ENCODE assay signal across 22 cellular contexts in the genomic region with DNA sequence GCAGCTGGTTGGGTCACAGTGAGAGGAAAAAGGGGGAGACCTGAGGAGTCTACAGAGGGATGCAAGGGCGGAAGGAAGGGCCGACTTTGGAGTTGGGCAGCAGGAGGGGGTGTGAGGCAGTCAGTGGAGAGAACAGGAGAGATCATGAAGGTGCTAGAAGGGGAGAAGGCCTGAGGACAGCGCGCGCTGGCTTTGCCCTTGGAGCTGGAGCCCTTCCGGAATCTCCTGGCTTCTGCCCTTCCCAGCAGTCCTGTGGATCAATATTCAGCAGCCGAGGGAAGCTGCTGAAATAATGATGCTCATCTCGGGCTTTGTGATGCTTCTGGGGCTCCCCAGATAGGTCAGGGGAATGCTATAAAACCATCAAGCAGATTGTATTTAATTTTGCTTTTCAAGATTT. TPM values are rescaled to one million over a fixed set of nuclear protein-coding genes. Genes with fewer than 3 reads are reported as not detected.
DNase-seq lines count a peak whose midpoint lies in the region; ATAC-seq, FAIRE-seq and TF ChIP-seq lines count a peak whose summit lies in the region.
"Had no signal": no experiment of that assay in that cellular context is flagged by ENCODE, and none has a peak within 500 bp of the region (broad histone marks: within the 10 kb centered on the region; RNA-seq: fewer than 3 reads in every experiment).

No MANE protein-coding gene starts in this region.

- no peaks in the 10 kb centered on the region for H3K27me3 Mint-ChIP-seq in central memory CD8-positive, alpha-beta T cell
- H3K27me3 Mint-ChIP-seq: IgD-negative memory B cell had no signal

- WGBS in right lobe of liver (ENCODE audit: insufficient coverage, low coverage, low lambda C conversion rate, missing lambda C conversion rate) = 69% methylated on average over 8 of the region's 8 CpGs
- 44% methylated on average over 8 of the region's 8 CpGs for WGBS in HepG2 (ENCODE audit: low lambda C conversion rate)

- H3K9me3 Mint-ChIP-seq in central memory CD8-positive, alpha-beta T cell = no peaks in the 10 kb centered on the region
- H3K9me3 Mint-ChIP-seq: IgD-negative memory B cell had no signal

- no peak overlapping the region for H2AFZ ChIP-seq in HepG2 (ENCODE audit: low read length)

- in situ Hi-C loops in HepG2 (cut with HindIII; ENCODE audit: extremely low pct_ligation_motif_present, low pct_unique_long_range_greater_than_20kb) = no loop called here

- H3K27me3 ChIP-seq in right lobe of liver (no peaks in the 10 kb centered on the region), HepG2 (ENCODE audit: control insufficient read depth in 1 of 2, insufficient read depth in 2 of 2, low read length in 2 of 2) (peaks cover 0 to 7% of the 10 kb centered on the region in 2 experiments; a peak in 3 of 5 replicates)

- no TSS peak for BruUV-seq in HepG2 (replicated peaks; lab: Mats Ljungman, UMichigan)

- DNase-seq in right lobe of liver = peak in 2 of 3 donors; percentile 79 to 81
- no peak for DNase-seq in HepG2 (ENCODE audit: low spot score)
- no peak for DNase-seq in central memory CD8-positive, alpha-beta T cell (ENCODE audit: low spot score in 2 of 2)
- peak; percentile 12 for DNase-seq in posterior vena cava (ENCODE audit: low spot score)
- DNase-seq in T1000 (lab: John Stamatoyannopoulos, UW) = no peak
- DNase-seq in substantia nigra (lab: John Stamatoyannopoulos, UW) = no peak
- no peak for DNase-seq in RPMI8226
- DNase-seq: DMS53, GF-D8, Karpas-422, NCI-H1694, NCI-H2081 treated with DMSO at 0.1 percent for 48 hours, NCI-H2171 treated with DMSO at 0.1 percent for 48 hours, NCI-H446 treated with DMSO at 0.1 percent for 48 hours, NCI-H526 treated with DMSO at 0.1 percent for 48 hours, SHP77 had no signal

- no peaks in the 10 kb centered on the region for H4K20me1 ChIP-seq in HepG2 (ENCODE audit: insufficient read depth, low read length)

- peak overlapping the region in 1 of 3 donors; percentile 91 for H3K27ac ChIP-seq in right lobe of liver
- H3K27ac ChIP-seq in HepG2 (ENCODE audit: extremely low read length, insufficient read depth, low read length) = no peak overlapping the region
- no peak overlapping the region for H3K27ac ChIP-seq in substantia nigra (ENCODE audit: low read depth, low read length, poor library complexity, severe bottlenecking)

- no peak for TF ChIP-seq POLR2A in right lobe of liver (IDR thresholded peaks at IDR 0.05)
- no peak for TF ChIP-seq POLR2A in HepG2 (IDR thresholded peaks at IDR 0.05; ENCODE audit: insufficient read depth in 1 of 2, low read depth in 2 of 2, low read length in 2 of 2)

- H3K4me3 ChIP-seq in right lobe of liver = no peak overlapping the region
- no peak overlapping the region for H3K4me3 ChIP-seq in HepG2 (replicated peaks in 1 of 3; ENCODE audit: insufficient read depth in 1 of 3, low read depth in 2 of 3, low read length in 3 of 3)

- no peak overlapping the region for H3K4me3 Mint-ChIP-seq in central memory CD8-positive, alpha-beta T cell
- H3K4me3 Mint-ChIP-seq: IgD-negative memory B cell had no signal

- TF ChIP-seq EP300 in HepG2 (IDR thresholded peaks at IDR 0.05; ENCODE audit: low read depth in 2 of 2, low read length in 2 of 2) = no peak
- no peak for TF ChIP-seq EP300 in HepG2 (CRISPR knock-in tag; IDR thresholded peaks at IDR 0.05; ENCODE audit: borderline replicate concordance)

- H3K36me3 ChIP-seq in right lobe of liver (peaks cover 0 to 2% (median 0%) of the 10 kb centered on the region in 4 donors), HepG2 (replicated peaks in 1 of 2; ENCODE audit: control insufficient read depth in 1 of 2, insufficient read depth in 2 of 2, low read length in 2 of 2) (no peaks in the 10 kb centered on the region)

- peak in 2 of 4 donors; percentile 11 to 59 for ATAC-seq in right lobe of liver
- ATAC-seq in HepG2 = no peak
- no peak for ATAC-seq in central memory CD8-positive, alpha-beta T cell (replicated peaks; ENCODE audit: extremely low read depth, poor library complexity, severe bottlenecking)

- H3K4me1 Mint-ChIP-seq in central memory CD8-positive, alpha-beta T cell = no peaks in the 10 kb centered on the region

- H3K9ac ChIP-seq in HepG2 (ENCODE audit: insufficient read depth, low read depth, low read length) = no peak overlapping the region

- TF ChIP-seq CTCF in right lobe of liver (IDR thresholded peaks at IDR 0.05) (no peak), HepG2 (CRISPR knock-in tag; IDR thresholded peaks at IDR 0.05) (no peak)

- POLR2A ChIA-PET in HepG2 (lab: Yijun Ruan, JAX) = no interaction called here

- no peaks in the 10 kb centered on the region for H3K79me2 ChIP-seq in HepG2 (ENCODE audit: insufficient read depth, low read length)

- CTCF ChIA-PET in HepG2 (lab: Yijun Ruan, JAX; ENCODE audit: low intra/inter-chr PET ratio, low total read pairs) = no interaction called here

- no peak for FAIRE-seq in HepG2 (lab: Jason Lieb, UNC)
- FAIRE-seq: A204.1, D721Med, GM19239, H54 had no signal

- no peak for TF ChIP-seq RAD21 in HepG2 (CRISPR knock-in tag; IDR thresholded peaks at IDR 0.05)

- H3K4me2 ChIP-seq in HepG2 (ENCODE audit: low read depth, low read length) = no peak overlapping the region

- H3K36me3 Mint-ChIP-seq in central memory CD8-positive, alpha-beta T cell (ENCODE audit: insufficient read depth) = peaks cover 27% of the 10 kb centered on the region

- H3K4me1 ChIP-seq in right lobe of liver = peaks cover 0 to 33% (median 6%) of the 10 kb centered on the region in 4 donors
- H3K4me1 ChIP-seq in HepG2 (ENCODE audit: insufficient read depth, low read length) = no peaks in the 10 kb centered on the region

- H3K9me3 ChIP-seq in right lobe of liver (no peaks in the 10 kb centered on the region), HepG2 (ENCODE audit: low read length) (no peaks in the 10 kb centered on the region)

- intact Hi-C loops in right lobe of liver (cut with DNase I) (no loop called here), HepG2 (cut with micrococcal nuclease; ENCODE audit: unreplicated experiment) (no loop called here), posterior vena cava (cut with DNase I) (no loop called here)

- peak overlapping the region; percentile 67 for H3K27ac Mint-ChIP-seq in central memory CD8-positive, alpha-beta T cell (ENCODE audit: low read depth)

TF ChIP-seq in HepG2, 621 proteins besides CTCF, POLR2A, EP300 and RAD21 (continues in another document):
- TF ChIP-seq ZSCAN29 (CRISPR knock-in tag; conservative IDR thresholded peaks at IDR 0.05) = no peak

RNA-seq across cellular contexts. Expression of gene SLC37A1, which starts 26.7 kb away (rescaled TPM):
- 10 to 100 TPM in 1 of 6 experiments, 1 to 10 TPM in 5; 2.5 to 10.8 (median 6.2) TPM for total RNA-seq in right lobe of liver
- 0.17 and 0.40 TPM in 2 replicates for total RNA-seq in HepG2 (2016; rRNA removed; fragmentation: Illumina TruSeq; extraction: Trizol)
- 0.18 TPM in 1 of 2 replicates, not detected in the other for total RNA-seq in HepG2 (2016; cell fraction: cytosol; rRNA removed; fragmentation: Illumina TruSeq; extraction: Trizol; ENCODE audit: low read depth)
- total RNA-seq in HepG2 (2016; cell fraction: insoluble cytoplasmic fraction; rRNA removed; fragmentation: Illumina TruSeq; extraction: Trizol) = 0.10 and 0.28 TPM in 2 replicates
- 0.31 and 0.48 TPM in 2 replicates for total RNA-seq in HepG2 (2016; cell fraction: membrane; rRNA removed; fragmentation: Illumina TruSeq; extraction: Trizol)
- total RNA-seq in HepG2 (2016; cell fraction: nucleus; rRNA removed; fragmentation: Illumina TruSeq; extraction: Trizol) = 0.31 and 0.34 TPM in 2 replicates
- 0.14 and 0.22 TPM in 2 replicates for polyA plus RNA-seq in HepG2 (2011; rRNA removed)
- polyA plus RNA-seq in HepG2 (2011; cell fraction: cytosol; rRNA removed) = 0.12 and 0.14 TPM in 2 replicates
- polyA plus RNA-seq in HepG2 (2011; cell fraction: nucleus; rRNA removed) = 0.19 and 0.29 TPM in 2 replicates
- 0.13 and 0.28 TPM in 2 replicates for polyA plus RNA-seq in HepG2 (2012)
- polyA plus RNA-seq in HepG2 (2016; cell fraction: cytosol; fragmentation: Illumina TruSeq; extraction: Trizol; ENCODE audit: low read depth) = 0.18 and 0.58 TPM in 2 replicates
- polyA plus RNA-seq in HepG2 (2016; cell fraction: insoluble cytoplasmic fraction; fragmentation: Illumina TruSeq; extraction: Trizol; ENCODE audit: low read depth) = 0.12 and 0.25 TPM in 2 replicates
- 0.35 and 0.40 TPM in 2 replicates for polyA plus RNA-seq in HepG2 (2016; cell fraction: membrane; fragmentation: Illumina TruSeq; extraction: Trizol; ENCODE audit: low read depth)
- 0.37 and 0.70 TPM in 2 replicates for polyA plus RNA-seq in HepG2 (2016; cell fraction: nucleus; fragmentation: Illumina TruSeq; extraction: Trizol; ENCODE audit: insufficient read depth, low read depth)
- polyA minus RNA-seq in HepG2 (2011; rRNA and poly(A)+ RNA removed; ENCODE audit: low replicate concordance) = 0.80 and 7.9 TPM in 2 replicates
- polyA minus RNA-seq in HepG2 (2011; cell fraction: cytosol; rRNA and poly(A)+ RNA removed) = 0.49 TPM in 1 of 2 replicates, not detected in the other
- 0.12 and 0.39 TPM in 2 replicates for polyA minus RNA-seq in HepG2 (2011; cell fraction: nucleus; rRNA and poly(A)+ RNA removed)
- total RNA-seq in posterior vena cava = 1 to 10 TPM; 5.2 to 6.0 TPM

RNA-seq across cellular contexts. Expression of gene RSPH1, which starts 44.4 kb away (rescaled TPM):
- total RNA-seq in right lobe of liver = under 1 TPM in 5 of 6 experiments, not detected in 1; 0.18 to 0.55 (median 0.22) TPM
- not detected in 2 replicates for total RNA-seq in HepG2 (2016; rRNA removed; fragmentation: Illumina TruSeq; extraction: Trizol)
- total RNA-seq in HepG2 (2016; cell fraction: cytosol; rRNA removed; fragmentation: Illumina TruSeq; extraction: Trizol; ENCODE audit: low read depth) = not detected in 2 replicates
- not detected in 2 replicates for total RNA-seq in HepG2 (2016; cell fraction: insoluble cytoplasmic fraction; rRNA removed; fragmentation: Illumina TruSeq; extraction: Trizol)
- total RNA-seq in HepG2 (2016; cell fraction: membrane; rRNA removed; fragmentation: Illumina TruSeq; extraction: Trizol) = not detected in 2 replicates
- not detected in 2 replicates for total RNA-seq in HepG2 (2016; cell fraction: nucleus; rRNA removed; fragmentation: Illumina TruSeq; extraction: Trizol)
- polyA plus RNA-seq in HepG2 (2011; rRNA removed) = not detected in 2 replicates
- polyA plus RNA-seq in HepG2 (2011; cell fraction: cytosol; rRNA removed) = not detected in 2 replicates
- polyA plus RNA-seq in HepG2 (2011; cell fraction: nucleus; rRNA removed) = not detected in 2 replicates
- not detected in 2 replicates for polyA plus RNA-seq in HepG2 (2012)
- not detected in 2 replicates for polyA plus RNA-seq in HepG2 (2016; cell fraction: cytosol; fragmentation: Illumina TruSeq; extraction: Trizol; ENCODE audit: low read depth)
- not detected in 2 replicates for polyA plus RNA-seq in HepG2 (2016; cell fraction: insoluble cytoplasmic fraction; fragmentation: Illumina TruSeq; extraction: Trizol; ENCODE audit: low read depth)
- not detected in 2 replicates for polyA plus RNA-seq in HepG2 (2016; cell fraction: membrane; fragmentation: Illumina TruSeq; extraction: Trizol; ENCODE audit: low read depth)
- polyA plus RNA-seq in HepG2 (2016; cell fraction: nucleus; fragmentation: Illumina TruSeq; extraction: Trizol; ENCODE audit: insufficient read depth, low read depth) = not detected in 2 replicates
- polyA minus RNA-seq in HepG2 (2011; rRNA and poly(A)+ RNA removed; ENCODE audit: low replicate concordance) = not detected in 2 replicates
- polyA minus RNA-seq in HepG2 (2011; cell fraction: cytosol; rRNA and poly(A)+ RNA removed) = not detected in 2 replicates
- polyA minus RNA-seq in HepG2 (2011; cell fraction: nucleus; rRNA and poly(A)+ RNA removed) = not detected in 2 replicates
- under 1 TPM in 1 of 2 donors, not detected in 1; 0.19 TPM for total RNA-seq in posterior vena cava
- total RNA-seq: M059J had no signal
- polyA plus RNA-seq: IgD-negative memory B cell had no signal

Comparison
In these comparisons a context has a peak if more than half of its experiments do, and no peak if none do; other contexts are left out.
1. DNase-seq: peak in right lobe of liver (2 of 3) and posterior vena cava (single experiment); none in HepG2 (single experiment), central memory CD8-positive, alpha-beta T cell (0 of 2), T1000 (single experiment), substantia nigra (0 of 49) and RPMI8226 (single experiment).